ENCODE assay signal across 12 cellular contexts in genomic region chr5:143214458-143214857, GRCh38.
"Had no signal": no experiment of that assay in that cellular context is flagged by ENCODE, and none has a peak within 500 bp of the region (broad histone marks: within the 10 kb centered on the region; RNA-seq: fewer than 3 reads in every experiment).

No MANE protein-coding gene starts in this region.

- H3K9ac ChIP-seq: parathyroid adenoma had no signal

- H3K27me3 ChIP-seq: ascending aorta, gastroesophageal sphincter, thyroid gland had no signal

- H3K36me3 ChIP-seq: thyroid gland had no signal

- H2AFZ ChIP-seq: parathyroid adenoma had no signal

- ATAC-seq: gastroesophageal sphincter had no signal

- H3K4me3 Mint-ChIP-seq: neural crest cell had no signal

- H3K9me3 ChIP-seq: ascending aorta, gastroesophageal sphincter, thyroid gland had no signal

- H3K79me2 ChIP-seq: parathyroid adenoma had no signal

- H3K27ac ChIP-seq: ascending aorta, coronary artery, epithelial cell of prostate, parathyroid adenoma, thyroid gland had no signal

- H3K4me3 ChIP-seq: ascending aorta, coronary artery, gastroesophageal sphincter, thyroid gland had no signal

- H3K4me1 ChIP-seq: parathyroid adenoma had no signal

- H3K9me3 Mint-ChIP-seq: neural crest cell had no signal

- DNase-seq: activated CD4-positive, alpha-beta T cell treated with anti-CD3 and anti-CD28 coated beads, Interleukin-2, amount 50 U/mL, for 1 hour; activated effector memory CD4-positive, alpha-beta T cell treated with anti-CD3 and anti-CD28 coated beads, Interleukin-2, amount 50 U/mL, for 16 hours; activated T-cell treated with anti-CD3 and anti-CD28 coated beads, Interleukin-2, amount 50 U/mL, for 1 hour; effector memory CD4-positive, alpha-beta T cell; kidney; thyroid gland had no signal
